8 cellular contexts compared by ENCODE assay signal in genomic region chr1:43358121-43358745, GRCh38. TPM values are rescaled to one million over a fixed set of nuclear protein-coding genes. Genes with fewer than 3 reads are reported as not detected.
DNase-seq lines count a peak whose midpoint lies in the region; ATAC-seq and TF ChIP-seq lines count a peak whose summit lies in the region.

No MANE protein-coding gene starts in this region.

- intact Hi-C loops in activated CD4-positive, alpha-beta T cell treated with anti-CD3 and anti-CD28 coated beads for 36 hours (cut with DNase I, micrococcal nuclease), result loop anchor here (1.0 to 5.0 kb wide), 12 partner anchors 9 to 589 kb away; partner anchors contain the start of genes ELOVL1 (in 2 of the 2), CFAP57 (in 1 of the 2), EBNA1BP2 (in 1 of the 2) and IPO13 (in 1 of the 2)
- intact Hi-C loops in heart right ventricle (cut with DNase I), result loop anchor here in 4 of 10 donors (1.0 to 5.0 kb wide), 4 partner anchors 57 to 121 kb away; no protein-coding TSS in a partner anchor

- POLR2A ChIA-PET in activated CD4-positive, alpha-beta T cell treated with anti-CD3 and anti-CD28 coated beads for 36 hours (lab: Charles Lee), result interaction anchor here (1.6 kb wide), 1 partner anchor 9 kb away, joined by 14 read pairs; the partner anchor contains the start of gene ELOVL1

- no peaks in the 10 kb centered on the region for H3K27me3 ChIP-seq in heart right ventricle

- H3K27ac ChIP-seq in heart right ventricle, result peak overlapping the region; percentile 72 to 97 (median 94)

- peaks cover 0 to 34% (median 14%) of the 10 kb centered on the region in 9 donors for H3K36me3 ChIP-seq in heart right ventricle

- peaks cover 43% of the 10 kb centered on the region for H3K36me3 Mint-ChIP-seq in activated CD4-positive, alpha-beta T cell treated with anti-CD3 and anti-CD28 coated beads for 36 hours (ENCODE audit: low read depth)
- peaks cover 13% of the 10 kb centered on the region for H3K36me3 Mint-ChIP-seq in progenitor cell of endocrine pancreas (ENCODE audit: insufficient read depth)

- H3K4me1 Mint-ChIP-seq in activated CD4-positive, alpha-beta T cell treated with anti-CD3 and anti-CD28 coated beads for 36 hours, result peaks cover 30% of the 10 kb centered on the region
- peaks cover 25% of the 10 kb centered on the region for H3K4me1 Mint-ChIP-seq in progenitor cell of endocrine pancreas (ENCODE audit: low read depth)

- 1% methylated on average over 33 of the region's 33 CpGs for WGBS in heart right ventricle, 2 donors

- peaks cover 2 to 41% (median 13%) of the 10 kb centered on the region in 9 donors for H3K4me1 ChIP-seq in heart right ventricle

- peak overlapping the region; percentile 2 to 83 (median 72) for H3K4me3 ChIP-seq in heart right ventricle

- CTCF ChIA-PET in activated CD4-positive, alpha-beta T cell treated with anti-CD3 and anti-CD28 coated beads for 36 hours (lab: Charles Lee), result interaction anchor here (0.6 to 2.4 kb wide), 11 partner anchors 10 to 291 kb away, joined by 3 to 10 read pairs (median 4); partner anchors contain the start of genes ELOVL1, KDM4A, MED8 and SZT2

- no peaks in the 10 kb centered on the region for H3K9me3 Mint-ChIP-seq in activated CD4-positive, alpha-beta T cell treated with anti-CD3 and anti-CD28 coated beads for 36 hours (ENCODE audit: low read depth)
- H3K9me3 Mint-ChIP-seq in progenitor cell of endocrine pancreas (ENCODE audit: low read depth), result no peaks in the 10 kb centered on the region

- H3K27ac Mint-ChIP-seq in activated CD4-positive, alpha-beta T cell treated with anti-CD3 and anti-CD28 coated beads for 36 hours, result peak overlapping the region; percentile 93
- peak overlapping the region; percentile 97 for H3K27ac Mint-ChIP-seq in progenitor cell of endocrine pancreas

- peak overlapping the region; percentile 97 for H3K4me3 Mint-ChIP-seq in activated CD4-positive, alpha-beta T cell treated with anti-CD3 and anti-CD28 coated beads for 36 hours
- H3K4me3 Mint-ChIP-seq in progenitor cell of endocrine pancreas (ENCODE audit: low read depth), result peak overlapping the region; percentile 87

- peak in 7 of 9 donors; percentile 22 to 53 (median 41) for TF ChIP-seq CTCF in heart right ventricle (IDR thresholded peaks at IDR 0.05)
- peak; percentile 54 for TF ChIP-seq CTCF in progenitor cell of endocrine pancreas (IDR thresholded peaks at IDR 0.05; ENCODE audit: unreplicated experiment)

- H3K27me3 Mint-ChIP-seq in activated CD4-positive, alpha-beta T cell treated with anti-CD3 and anti-CD28 coated beads for 36 hours, result no peaks in the 10 kb centered on the region
- H3K27me3 Mint-ChIP-seq in progenitor cell of endocrine pancreas, result no peaks in the 10 kb centered on the region

- DNase-seq in activated CD4-positive, alpha-beta T cell treated with anti-CD3 and anti-CD28 coated beads for 36 hours, result peak; percentile 49
- DNase-seq in activated CD4-positive, alpha-beta T cell treated with anti-CD3 and anti-CD28 coated beads for 1 hour, result no peak
- peak; percentile 86 for DNase-seq in NCI-H526 treated with DMSO at 0.1 percent for 48 hours (lab: John Stamatoyannopoulos, UW)
- peak; percentile 19 for DNase-seq in activated naive CD4-positive, alpha-beta T cell treated with anti-CD3 and anti-CD28 coated beads, Interleukin-2, amount 50 U/mL, for 16 hours
- no peak for DNase-seq in heart right ventricle
- DNase-seq in progenitor cell of endocrine pancreas (ENCODE audit: low spot score, unreplicated experiment), result no peak
- no peak for DNase-seq in ureter (ENCODE audit: low spot score)

- no peaks in the 10 kb centered on the region for H3K9me3 ChIP-seq in heart right ventricle

- peak; percentile 15 for ATAC-seq in activated CD4-positive, alpha-beta T cell treated with anti-CD3 and anti-CD28 coated beads for 36 hours
- peak; percentile 5 for ATAC-seq in HG02678 (IDR thresholded peaks at IDR 0.05; ENCODE audit: unreplicated experiment)
- ATAC-seq in heart right ventricle, result peak; percentile 32 to 71 (median 52)

RNA-seq across cellular contexts. Expression of gene CDC20, which starts 0.5 kb away (rescaled TPM):
- 100 to 1,000 TPM; 158 to 163 TPM for total RNA-seq in activated CD4-positive, alpha-beta T cell treated with anti-CD3 and anti-CD28 coated beads for 36 hours
- total RNA-seq in heart right ventricle, result 1 to 10 TPM in 6 of 10 donors, under 1 TPM in 4; 0.15 to 9.6 (median 1.5) TPM
- polyA plus RNA-seq in heart right ventricle, result 1 to 10 TPM in 1 of 2 donors, under 1 TPM in 1; 0.49 to 1.2 TPM
- total RNA-seq in progenitor cell of endocrine pancreas, result 49.4 and 50.9 TPM in 2 replicates
- total RNA-seq in ureter, result 2.0 TPM

RNA-seq across cellular contexts. Expression of gene ELOVL1, which starts 9.6 kb away (rescaled TPM):
- total RNA-seq in activated CD4-positive, alpha-beta T cell treated with anti-CD3 and anti-CD28 coated beads for 36 hours, result 10 to 100 TPM; 56.0 to 72.1 TPM
- 10 to 100 TPM; 18.4 to 49.3 (median 28.3) TPM for total RNA-seq in heart right ventricle
- polyA plus RNA-seq in heart right ventricle, result 10 to 100 TPM; 24.3 to 82.0 TPM
- 46.0 and 50.8 TPM in 2 replicates for total RNA-seq in progenitor cell of endocrine pancreas
- total RNA-seq in ureter, result 135 TPM

RNA-seq across cellular contexts. Expression of gene MPL, which starts 20.6 kb away (rescaled TPM):
- not detected for total RNA-seq in activated CD4-positive, alpha-beta T cell treated with anti-CD3 and anti-CD28 coated beads for 36 hours
- total RNA-seq in heart right ventricle (1 to 10 TPM in 1 of 10 donors, under 1 TPM in 9; 0.21 to 1.2 (median 0.42) TPM), progenitor cell of endocrine pancreas (0.31 TPM in 1 of 2 replicates, not detected in the other), ureter (0.55 TPM)
- polyA plus RNA-seq in heart right ventricle, result under 1 TPM; 0.03 to 0.22 TPM

RNA-seq across cellular contexts. Expression of gene MED8, which starts 31.4 kb away (rescaled TPM):
- 10 to 100 TPM; 32.3 to 36.6 TPM for total RNA-seq in activated CD4-positive, alpha-beta T cell treated with anti-CD3 and anti-CD28 coated beads for 36 hours
- 10 to 100 TPM; 10.5 to 22.5 (median 13.9) TPM for total RNA-seq in heart right ventricle
- polyA plus RNA-seq in heart right ventricle, result 10 to 100 TPM; 11.8 to 32.4 TPM
- 30.2 and 30.4 TPM in 2 replicates for total RNA-seq in progenitor cell of endocrine pancreas
- 30.0 TPM for total RNA-seq in ureter

RNA-seq across cellular contexts. Expression of gene SZT2, which starts 31.5 kb away (rescaled TPM):
- 10 to 100 TPM; 33.6 to 36.3 TPM for total RNA-seq in activated CD4-positive, alpha-beta T cell treated with anti-CD3 and anti-CD28 coated beads for 36 hours
- total RNA-seq in heart right ventricle, result 10 to 100 TPM; 20.5 to 38.3 (median 26.0) TPM
- polyA plus RNA-seq in heart right ventricle, result 10 to 100 TPM in 1 of 2 donors, 1 to 10 TPM in 1; 8.6 to 44.0 TPM
- total RNA-seq in progenitor cell of endocrine pancreas, result 75.4 and 75.7 TPM in 2 replicates
- 105 TPM for total RNA-seq in ureter

Comparison
In these comparisons a context has a peak if more than half of its experiments do, and no peak if none do; other contexts are left out.
1. DNase-seq: peak in activated CD4-positive, alpha-beta T cell treated with anti-CD3 and anti-CD28 coated beads for 36 hours (single experiment), NCI-H526 treated with DMSO at 0.1 percent for 48 hours (single experiment) and activated naive CD4-positive, alpha-beta T cell treated with anti-CD3 and anti-CD28 coated beads, Interleukin-2, amount 50 U/mL, for 16 hours (single experiment); none in activated CD4-positive, alpha-beta T cell treated with anti-CD3 and anti-CD28 coated beads for 1 hour (single experiment), heart right ventricle (0 of 2), progenitor cell of endocrine pancreas (single experiment) and ureter (single experiment).
2. Peak in every context shown above with its lines, with median percentiles within 50 percentile points of each other: ATAC-seq.